Comparison of ENCODE assay signal across 10 cellular contexts in genomic region chr5:142507528-142507927, GRCh38.
DNase-seq lines count a peak whose midpoint lies in the region; ATAC-seq, FAIRE-seq and TF ChIP-seq lines count a peak whose summit lies in the region.
"Had no signal": no experiment of that assay in that cellular context is flagged by ENCODE, and none has a peak within 500 bp of the region (broad histone marks: within the 10 kb centered on the region; RNA-seq: fewer than 3 reads in every experiment).

No MANE protein-coding gene starts in this region.

- H3K27ac ChIP-seq in C4-2B, result peak overlapping the region; percentile 3; the same call in 1 of the 2 replicates

- ATAC-seq in GM19043 (IDR thresholded peaks at IDR 0.05; ENCODE audit: low read depth, unreplicated experiment) (peak; percentile 59), HG03520 (IDR thresholded peaks at IDR 0.05; ENCODE audit: unreplicated experiment) (no peak)

- DNase-seq in RCC 7860 (ENCODE audit: low spot score), result peak; percentile 71
- peak; percentile 94 for DNase-seq in kidney tubule cell (ENCODE audit: low spot score)
- no peak for DNase-seq in EL
- no peak for DNase-seq in NCI-H510A treated with DMSO at 0.1 percent for 48 hours (lab: John Stamatoyannopoulos, UW)
- no peak for DNase-seq in central memory CD4-positive, alpha-beta T cell
- DNase-seq: GOT3 had no signal

- peak; percentile 93 for FAIRE-seq in RCC 7860 (lab: Jason Lieb, UNC)
- FAIRE-seq: D721Med had no signal

- no peak for TF ChIP-seq CTCF in C4-2B (conservative IDR thresholded peaks at IDR 0.05)

Comparison
In these comparisons a context has a peak if more than half of its experiments do, and no peak if none do; other contexts are left out.
1. DNase-seq: peak in RCC 7860 (single experiment) and kidney tubule cell (single experiment); none in EL (single experiment), NCI-H510A treated with DMSO at 0.1 percent for 48 hours (single experiment) and central memory CD4-positive, alpha-beta T cell (single experiment).